12 cellular contexts compared by ENCODE assay signal in the genomic region with DNA sequence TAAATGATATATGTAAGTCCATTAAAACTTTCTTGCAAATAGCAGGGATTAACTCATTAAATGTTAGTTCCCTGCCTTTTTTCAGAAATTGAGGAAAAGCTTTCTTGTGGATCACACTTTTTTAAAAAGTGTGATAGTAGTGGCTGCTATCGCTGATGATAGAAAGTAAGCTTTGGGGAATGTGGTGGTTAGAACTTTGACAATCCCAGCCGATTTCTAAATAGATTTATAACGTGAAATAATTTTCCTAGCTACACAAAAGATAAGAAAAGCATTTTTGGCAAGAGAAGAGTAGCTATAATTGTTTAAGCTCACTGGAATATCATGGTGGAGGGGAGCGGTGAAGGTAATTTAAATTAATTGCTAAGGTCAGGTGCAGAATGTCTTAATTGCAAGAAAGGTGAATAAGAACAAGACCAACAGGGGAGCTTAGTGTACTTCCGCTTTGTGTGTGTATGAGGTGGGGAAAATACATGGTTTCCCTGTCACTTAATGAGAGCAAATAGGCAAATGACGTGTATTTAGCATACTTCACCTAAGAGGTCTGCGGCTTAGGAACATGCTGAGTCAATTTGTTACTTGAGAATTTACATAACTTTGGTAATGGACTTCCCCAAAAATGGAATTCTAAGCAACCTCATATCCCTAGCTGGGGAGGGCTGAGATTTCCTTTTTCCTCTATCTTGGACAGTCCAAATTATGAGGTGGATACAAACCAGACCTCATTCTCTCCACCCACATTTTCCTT. TPM values are rescaled to one million over a fixed set of nuclear protein-coding genes. Genes with fewer than 3 reads are reported as not detected.
DNase-seq lines count a peak whose midpoint lies in the region; ATAC-seq and TF ChIP-seq lines count a peak whose summit lies in the region.
"Had no signal": no experiment of that assay in that cellular context is flagged by ENCODE, and none has a peak within 500 bp of the region (broad histone marks: within the 10 kb centered on the region; RNA-seq: fewer than 3 reads in every experiment).

No MANE protein-coding gene starts in this region.

- H3K36me3 Mint-ChIP-seq in activated naive CD4-positive, alpha-beta T cell treated with anti-CD3 and anti-CD28 coated beads, Interleukin-2, amount 50 U/mL, for 72 hours: peaks cover 0 to 6% of the 10 kb centered on the region in 2 donors
- H3K36me3 Mint-ChIP-seq in activated naive CD4-positive, alpha-beta T cell treated with anti-CD3 and anti-CD28 coated beads, Interleukin-2, amount 10 ng/mL, durations not matched to agents 7 days and 5 days: peaks cover 1% of the 10 kb centered on the region
- H3K36me3 Mint-ChIP-seq in stimulated activated memory B cell treated with anti-CD40 and anti-IgM and Interleukin-4, amounts not matched to agents 10 μg/mL and 1 μg/mL and 100 μg/mL, for 72 hours: no peaks in the 10 kb centered on the region

- H3K9me3 Mint-ChIP-seq in activated naive CD4-positive, alpha-beta T cell treated with anti-CD3 and anti-CD28 coated beads, Interleukin-2, amount 50 U/mL, for 72 hours: peaks cover 0 to 2% of the 10 kb centered on the region in 2 donors
- H3K9me3 Mint-ChIP-seq in activated naive CD4-positive, alpha-beta T cell treated with anti-CD3 and anti-CD28 coated beads, Interleukin-2, amount 10 ng/mL, durations not matched to agents 7 days and 5 days: no peaks in the 10 kb centered on the region
- H3K9me3 Mint-ChIP-seq in stimulated activated memory B cell treated with anti-CD40 and anti-IgM and Interleukin-4, amounts not matched to agents 10 μg/mL and 1 μg/mL and 100 μg/mL, for 72 hours: no peaks in the 10 kb centered on the region

- H3K4me1 Mint-ChIP-seq in activated naive CD4-positive, alpha-beta T cell treated with anti-CD3 and anti-CD28 coated beads, Interleukin-2, amount 10 ng/mL, durations not matched to agents 7 days and 5 days: peaks cover 11% of the 10 kb centered on the region
- H3K4me1 Mint-ChIP-seq in stimulated activated memory B cell treated with anti-CD40 and anti-IgM and Interleukin-4, amounts not matched to agents 10 μg/mL and 1 μg/mL and 100 μg/mL, for 72 hours: peaks cover 25% of the 10 kb centered on the region

- DNase-seq in activated naive CD4-positive, alpha-beta T cell treated with anti-CD3 and anti-CD28 coated beads, Interleukin-2, amount 50 U/mL, for 72 hours (ENCODE audit: low spot score in 2 of 2): no peak
- no peak for DNase-seq in activated naive CD4-positive, alpha-beta T cell treated with anti-CD3 and anti-CD28 coated beads, Interleukin-2, amount 10 ng/mL, durations not matched to agents 7 days and 5 days
- peak; percentile 15 for DNase-seq in NCI-H2081 treated with DMSO at 0.1 percent for 48 hours (lab: John Stamatoyannopoulos, UW)
- DNase-seq in H4 (ENCODE audit: low spot score): no peak
- DNase-seq in HuH-7 (ENCODE audit: low spot score): no peak
- no peak for DNase-seq in erythroblast (lab: John Stamatoyannopoulos, UW)
- DNase-seq: AML-193, MM.1S had no signal

- no peaks in the 10 kb centered on the region for H3K27me3 Mint-ChIP-seq in activated naive CD4-positive, alpha-beta T cell treated with anti-CD3 and anti-CD28 coated beads, Interleukin-2, amount 10 ng/mL, durations not matched to agents 7 days and 5 days
- H3K27me3 Mint-ChIP-seq in stimulated activated memory B cell treated with anti-CD40 and anti-IgM and Interleukin-4, amounts not matched to agents 10 μg/mL and 1 μg/mL and 100 μg/mL, for 72 hours: peaks cover 21% of the 10 kb centered on the region

- no peak overlapping the region for H3K27ac Mint-ChIP-seq in activated naive CD4-positive, alpha-beta T cell treated with anti-CD3 and anti-CD28 coated beads, Interleukin-2, amount 50 U/mL, for 72 hours
- no peak overlapping the region for H3K27ac Mint-ChIP-seq in activated naive CD4-positive, alpha-beta T cell treated with anti-CD3 and anti-CD28 coated beads, Interleukin-2, amount 10 ng/mL, durations not matched to agents 7 days and 5 days
- no peak overlapping the region for H3K27ac Mint-ChIP-seq in stimulated activated memory B cell treated with anti-CD40 and anti-IgM and Interleukin-4, amounts not matched to agents 10 μg/mL and 1 μg/mL and 100 μg/mL, for 72 hours

- ATAC-seq in activated naive CD4-positive, alpha-beta T cell treated with anti-CD3 and anti-CD28 coated beads, Interleukin-2, amount 50 U/mL, for 72 hours: peak; percentile 69 to 73
- peak; percentile 87 for ATAC-seq in HG02759 (IDR thresholded peaks at IDR 0.05; ENCODE audit: unreplicated experiment)
- ATAC-seq in stimulated activated memory B cell treated with anti-CD40 and anti-IgM and Interleukin-4, amounts not matched to agents 10 μg/mL and 1 μg/mL and 100 μg/mL, for 72 hours: peak; percentile 86
- ATAC-seq: esophagus mucosa had no signal

- H3K4me3 Mint-ChIP-seq in activated naive CD4-positive, alpha-beta T cell treated with anti-CD3 and anti-CD28 coated beads, Interleukin-2, amount 10 ng/mL, durations not matched to agents 7 days and 5 days: no peak overlapping the region
- H3K4me3 Mint-ChIP-seq in stimulated activated memory B cell treated with anti-CD40 and anti-IgM and Interleukin-4, amounts not matched to agents 10 μg/mL and 1 μg/mL and 100 μg/mL, for 72 hours: no peak overlapping the region

- CTCF ChIA-PET in activated naive CD4-positive, alpha-beta T cell treated with anti-CD3 and anti-CD28 coated beads, Interleukin-2, amount 10 ng/mL, durations not matched to agents 7 days and 5 days (lab: Charles Lee): no interaction called here

- TF ChIP-seq POLR2A in erythroblast (IDR thresholded peaks at IDR 0.05; ENCODE audit: low read length): no peak

RNA-seq across cellular contexts. Expression of gene IL21, which starts 11.7 kb away (rescaled TPM):
- total RNA-seq in activated naive CD4-positive, alpha-beta T cell treated with anti-CD3 and anti-CD28 coated beads, Interleukin-2, amount 50 U/mL, for 72 hours: 10 to 100 TPM; 16.6 to 40.1 TPM
- not detected in 2 replicates for total RNA-seq in H4 (2014; rRNA removed; shearing (Covaris generic))
- total RNA-seq: esophagus mucosa, SJSA1 had no signal

Comparison
In these comparisons a context has a peak if more than half of its experiments do, and no peak if none do; other contexts are left out.
1. RNA of gene IL21, which starts 11.7 kb away (total RNA-seq): 16.6 to 40.1 TPM in activated naive CD4-positive, alpha-beta T cell treated with anti-CD3 and anti-CD28 coated beads, Interleukin-2, amount 50 U/mL, for 72 hours; not detected in H4; every median in the first group is over 10 times any median in the second.
2. Peak in every context shown above with its lines, with median percentiles within 50 percentile points of each other: ATAC-seq.